8 cellular contexts compared by ENCODE assay signal in genomic region chr22:19120829-19121630, GRCh38.
A peak's percentile ranks its signal among the peaks of the same experiment; 100 is the strongest.
DNase-seq lines count a peak whose midpoint lies in the region; ATAC-seq and TF ChIP-seq lines count a peak whose summit lies in the region.

No MANE protein-coding gene starts in this region.

- DNase-seq in GM12865 (ENCODE audit: low read depth) (no peak), HuH-7 (ENCODE audit: low spot score) (peak; percentile 71), adipocyte (ENCODE audit: low read depth) (peak; percentile 52)

- H3K9ac ChIP-seq in adipocyte (ENCODE audit: low read length) (peak overlapping the region; percentile 95), iPS-20b (ENCODE audit: low read depth, low read length) (peak overlapping the region; percentile 92)

- no peaks in the 10 kb centered on the region for H3K9me3 Mint-ChIP-seq in stimulated activated memory B cell treated with anti-CD40 and anti-IgM and Interleukin-4, amounts not matched to agents 10 μg/mL and 1 μg/mL and 100 μg/mL, for 72 hours

- no peaks in the 10 kb centered on the region for H3K9me3 ChIP-seq in adipocyte (ENCODE audit: control insufficient read depth, low read length)
- H3K9me3 ChIP-seq in iPS-20b (ENCODE audit: insufficient read depth, low read depth, low read length): no peaks in the 10 kb centered on the region

- TF ChIP-seq CTCF in GM12865 (IDR thresholded peaks at IDR 0.05; ENCODE audit: insufficient read depth, low read depth, low read length, missing control alignments): no peak

- peak overlapping the region; percentile 84 for H3K4me3 ChIP-seq in GM12865 (ENCODE audit: low read depth, low read length)
- H3K4me3 ChIP-seq in adipocyte (ENCODE audit: low read length): peak overlapping the region; percentile 93
- H3K4me3 ChIP-seq in iPS-20b (ENCODE audit: low read length): peak overlapping the region; percentile 96

- H3K27me3 ChIP-seq in adipocyte (replicated peaks; ENCODE audit: control insufficient read depth, insufficient read depth, low read length) (no peaks in the 10 kb centered on the region), iPS-20b (ENCODE audit: insufficient read depth, low read length) (peaks cover 5% of the 10 kb centered on the region; the same call in 1 of the 2 replicates)

- ATAC-seq in stimulated activated memory B cell treated with anti-CD40 and anti-IgM and Interleukin-4, amounts not matched to agents 10 μg/mL and 1 μg/mL and 100 μg/mL, for 72 hours: no peak
- ATAC-seq in HG02840 (IDR thresholded peaks at IDR 0.05; ENCODE audit: low FRiP score, unreplicated experiment): no peak
- ATAC-seq in HG03139 (IDR thresholded peaks at IDR 0.05; ENCODE audit: unreplicated experiment): no peak
- ATAC-seq in HG02623 (IDR thresholded peaks at IDR 0.05; ENCODE audit: unreplicated experiment): no peak

- H3K4me1 ChIP-seq in adipocyte (ENCODE audit: control insufficient read depth, insufficient read depth, low read length) (peaks cover 36% of the 10 kb centered on the region), iPS-20b (ENCODE audit: insufficient read depth, low read length) (peaks cover 12% of the 10 kb centered on the region)

- no peak overlapping the region for H3K27ac ChIP-seq in iPS-20b (ENCODE audit: low read length)

- peak overlapping the region; percentile 79 for H3K27ac Mint-ChIP-seq in stimulated activated memory B cell treated with anti-CD40 and anti-IgM and Interleukin-4, amounts not matched to agents 10 μg/mL and 1 μg/mL and 100 μg/mL, for 72 hours

- peak overlapping the region; percentile 88 for H3K4me3 Mint-ChIP-seq in stimulated activated memory B cell treated with anti-CD40 and anti-IgM and Interleukin-4, amounts not matched to agents 10 μg/mL and 1 μg/mL and 100 μg/mL, for 72 hours

- H3K36me3 ChIP-seq in adipocyte (ENCODE audit: control insufficient read depth, insufficient read depth, low read length, severe bottlenecking) (no peaks in the 10 kb centered on the region), iPS-20b (ENCODE audit: insufficient read depth, low read depth, low read length) (0 out of 2 replicates have a peak, but pooled peaks cover 8% of the 10 kb centered on the region)

- H3K4me1 Mint-ChIP-seq in stimulated activated memory B cell treated with anti-CD40 and anti-IgM and Interleukin-4, amounts not matched to agents 10 μg/mL and 1 μg/mL and 100 μg/mL, for 72 hours: peaks cover 67% of the 10 kb centered on the region

- no peaks in the 10 kb centered on the region for H3K36me3 Mint-ChIP-seq in stimulated activated memory B cell treated with anti-CD40 and anti-IgM and Interleukin-4, amounts not matched to agents 10 μg/mL and 1 μg/mL and 100 μg/mL, for 72 hours

- H3K27me3 Mint-ChIP-seq in stimulated activated memory B cell treated with anti-CD40 and anti-IgM and Interleukin-4, amounts not matched to agents 10 μg/mL and 1 μg/mL and 100 μg/mL, for 72 hours: no peaks in the 10 kb centered on the region
